1 cellular context compared by ENCODE assay signal in genomic region chr1:209456878-209457277, GRCh38.
TF ChIP-seq lines count a peak whose summit lies in the region.

No MANE protein-coding gene starts in this region.

TF ChIP-seq in HEK293, 187 proteins besides CTCF, POLR2A, EP300 and RAD21 (continued from another document and continues in another):
- TF ChIP-seq ZBTB11 (tag by site-specific recombination; conservative IDR thresholded peaks at IDR 0.05; ENCODE audit: low read depth) (no peak), TSHZ1 (tag by site-specific recombination; IDR thresholded peaks at IDR 0.05; ENCODE audit: borderline replicate concordance) (no peak), ZNF580 (tag by site-specific recombination; IDR thresholded peaks at IDR 0.05) (no peak), ZNF518A (tag by site-specific recombination; conservative IDR thresholded peaks at IDR 0.05; ENCODE audit: low read depth) (peak; percentile 30; the same call in 1 of the 2 replicates), ZNF223 (tag by site-specific recombination; IDR thresholded peaks at IDR 0.05) (no peak), ZFHX2 (tag by site-specific recombination; conservative IDR thresholded peaks at IDR 0.05) (peak; percentile 44; the same call in 1 of the 2 replicates), MYNN (tag by site-specific recombination; IDR thresholded peaks at IDR 0.05; ENCODE audit: borderline replicate concordance) (no peak), ZNF521 (tag by site-specific recombination; IDR thresholded peaks at IDR 0.05) (no peak), ZNF16 (tag by site-specific recombination; IDR thresholded peaks at IDR 0.05; ENCODE audit: low read depth) (no peak), HOXA7 (CRISPR knock-in tag; IDR thresholded peaks at IDR 0.05; ENCODE audit: borderline replicate concordance) (no peak), ZNF692 (tag by site-specific recombination; IDR thresholded peaks at IDR 0.05) (peak; percentile 67; the same call in 1 of the 2 replicates), ZBTB6 (tag by site-specific recombination; IDR thresholded peaks at IDR 0.05) (no peak), ZNF670 (tag by site-specific recombination; IDR thresholded peaks at IDR 0.05; ENCODE audit: low read depth) (no peak), BCL11B (tag by site-specific recombination; IDR thresholded peaks at IDR 0.05; ENCODE audit: low read depth) (no peak), KLF1 (tag by site-specific recombination; IDR thresholded peaks at IDR 0.05) (no peak), PATZ1 (tag by site-specific recombination; IDR thresholded peaks at IDR 0.05) (peak; percentile 61), ZNF18 (tag by site-specific recombination; IDR thresholded peaks at IDR 0.05) (no peak), SCRT1 (tag by site-specific recombination; IDR thresholded peaks at IDR 0.05; ENCODE audit: borderline replicate concordance) (no peak), ZNF449 (tag by site-specific recombination; IDR thresholded peaks at IDR 0.05) (no peak), ZNF335 (tag by site-specific recombination; conservative IDR thresholded peaks at IDR 0.05) (no peak), ZNF747 (tag by site-specific recombination; IDR thresholded peaks at IDR 0.05) (no peak), ZBTB1 (tag by site-specific recombination; IDR thresholded peaks at IDR 0.05) (no peak), ZNF155 (tag by site-specific recombination; IDR thresholded peaks at IDR 0.05) (no peak), ZNF629 (tag by site-specific recombination; IDR thresholded peaks at IDR 0.05) (peak; percentile 62), ZNF488 (tag by site-specific recombination; IDR thresholded peaks at IDR 0.05) (no peak), HOXD13 (CRISPR knock-in tag; IDR thresholded peaks at IDR 0.05; ENCODE audit: borderline replicate concordance) (no peak), ZSCAN23 (tag by site-specific recombination; IDR thresholded peaks at IDR 0.05) (peak; percentile 56; the same call in 1 of the 2 replicates), ZNF658 (tag by site-specific recombination; IDR thresholded peaks at IDR 0.05) (no peak), ZBTB49 (tag by site-specific recombination; IDR thresholded peaks at IDR 0.05; ENCODE audit: low read depth) (no peak)
